In the genomic region with DNA sequence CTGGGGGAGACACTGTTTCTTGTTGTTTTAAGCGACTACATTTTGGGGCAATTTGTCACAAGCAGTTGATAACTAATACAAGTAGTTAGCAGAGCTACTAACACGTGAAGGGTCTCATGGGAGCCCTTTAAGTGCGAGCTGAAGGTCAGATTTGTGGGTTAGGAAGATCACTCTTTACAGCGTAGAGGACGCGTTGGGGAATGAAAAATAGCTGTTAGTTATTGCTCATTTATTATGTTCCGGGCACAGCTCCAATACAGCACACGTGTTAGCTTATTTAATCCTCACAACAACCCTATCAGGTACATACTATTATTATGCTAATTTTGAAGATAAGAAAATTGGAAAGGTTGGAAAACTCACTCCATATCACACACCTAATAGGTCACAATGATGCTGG, we compare ENCODE assay signal across 21 cellular contexts.
DNase-seq lines count a peak whose midpoint lies in the region; ATAC-seq and TF ChIP-seq lines count a peak whose summit lies in the region.
"Had no signal": no experiment of that assay in that cellular context is flagged by ENCODE, and none has a peak within 500 bp of the region (broad histone marks: within the 10 kb centered on the region; RNA-seq: fewer than 3 reads in every experiment).

No MANE protein-coding gene starts in this region.

- DNase-seq in DMS79 treated with DMSO at 0.1 percent for 48 hours (lab: John Stamatoyannopoulos, UW) = peak; percentile 68
- peak; percentile 12 for DNase-seq in NCI-H1436 treated with DMSO at 0.1 percent for 48 hours (lab: John Stamatoyannopoulos, UW)
- peak; percentile 15 for DNase-seq in fibroblast of mammary gland (ENCODE audit: low read depth)
- no peak for DNase-seq in GDM1 (lab: John Stamatoyannopoulos, UW)
- no peak for DNase-seq in activated CD4-positive, alpha-beta T cell treated with anti-CD3 and anti-CD28 coated beads, Interleukin-2, amount 50 U/mL, for 48 hours
- DNase-seq: 8988T; ACHN; AML-193; BE2C; CD4-positive, alpha-beta T cell; CD8-positive, alpha-beta memory T cell; DMS 273 treated with DMSO at 0.1 percent for 48 hours; DND-41; H9; HFFc6 had no signal

- no peaks in the 10 kb centered on the region for H3K4me1 Mint-ChIP-seq in activated T-helper 17 cell treated with anti-CD3 and anti-CD28 coated beads, Interleukin-2, amount 50 U/mL, for 72 hours
- H3K4me1 Mint-ChIP-seq: CD14-positive monocyte; CD8-positive, alpha-beta memory T cell; GM23338 had no signal

- TF ChIP-seq CTCF in fibroblast of mammary gland (conservative IDR thresholded peaks at IDR 0.05; ENCODE audit: control insufficient read depth, insufficient read depth, low read depth, low read length) = no peak

- no peak for ATAC-seq in activated T-helper 17 cell treated with anti-CD3 and anti-CD28 coated beads, Interleukin-2, amount 50 U/mL, for 72 hours (replicated peaks)
- ATAC-seq: A549, GM23338, HCT116 had no signal

- no peak overlapping the region for H3K4me3 ChIP-seq in fibroblast of mammary gland (ENCODE audit: control insufficient read depth, low read depth, low read length)
- H3K4me3 ChIP-seq: A549; BLaER1 treated with 17β-estradiol and CSF1 and Interleukin-3, amounts not matched to agents 10 nM and 100 nM; GM23338 had no signal

- H3K27me3 Mint-ChIP-seq in activated T-helper 17 cell treated with anti-CD3 and anti-CD28 coated beads, Interleukin-2, amount 50 U/mL, for 72 hours = peaks cover 18% of the 10 kb centered on the region

- H3K4me3 Mint-ChIP-seq in activated T-helper 17 cell treated with anti-CD3 and anti-CD28 coated beads, Interleukin-2, amount 50 U/mL, for 72 hours = no peak overlapping the region
- H3K4me3 Mint-ChIP-seq: CD14-positive monocyte; CD4-positive, alpha-beta T cell; CD8-positive, alpha-beta memory T cell; GM23338; H9; HFFc6 had no signal

- H3K9me3 Mint-ChIP-seq in activated T-helper 17 cell treated with anti-CD3 and anti-CD28 coated beads, Interleukin-2, amount 50 U/mL, for 72 hours = peaks cover 6% of the 10 kb centered on the region
- H3K9me3 Mint-ChIP-seq: GM23338, H9, HFFc6 had no signal

- no peaks in the 10 kb centered on the region for H3K36me3 Mint-ChIP-seq in activated T-helper 17 cell treated with anti-CD3 and anti-CD28 coated beads, Interleukin-2, amount 50 U/mL, for 72 hours (ENCODE audit: low read depth)
- H3K36me3 Mint-ChIP-seq: CD14-positive monocyte; CD8-positive, alpha-beta memory T cell had no signal

- H3K27ac Mint-ChIP-seq in activated T-helper 17 cell treated with anti-CD3 and anti-CD28 coated beads, Interleukin-2, amount 50 U/mL, for 72 hours = no peak overlapping the region
- H3K27ac Mint-ChIP-seq: CD14-positive monocyte; CD4-positive, alpha-beta T cell; CD8-positive, alpha-beta memory T cell; GM23338; HFFc6 had no signal

Comparison
In these comparisons a context has a peak if more than half of its experiments do, and no peak if none do; other contexts are left out.
1. DNase-seq: peak in DMS79 treated with DMSO at 0.1 percent for 48 hours (single experiment), NCI-H1436 treated with DMSO at 0.1 percent for 48 hours (single experiment) and fibroblast of mammary gland (single experiment); none in GDM1 (single experiment) and activated CD4-positive, alpha-beta T cell treated with anti-CD3 and anti-CD28 coated beads, Interleukin-2, amount 50 U/mL, for 48 hours (0 of 2).